12 cellular contexts compared by ENCODE assay signal in genomic region chrX:16119353-16120220, GRCh38. TPM values are rescaled to one million over a fixed set of nuclear protein-coding genes. Genes with fewer than 3 reads are reported as not detected.
A peak's percentile ranks its signal among the peaks of the same experiment; 100 is the strongest.
DNase-seq lines count a peak whose midpoint lies in the region; ATAC-seq, FAIRE-seq and TF ChIP-seq lines count a peak whose summit lies in the region.
"Had no signal": no experiment of that assay in that cellular context is flagged by ENCODE, and none has a peak within 500 bp of the region (broad histone marks: within the 10 kb centered on the region; RNA-seq: fewer than 3 reads in every experiment).

No MANE protein-coding gene starts in this region.

- H3K36me3 Mint-ChIP-seq in astrocyte (ENCODE audit: low read depth, unreplicated experiment), result no peaks in the 10 kb centered on the region
- H3K36me3 Mint-ChIP-seq in HFFc6 (ENCODE audit: low read depth), result peaks cover 8% of the 10 kb centered on the region

- peak; percentile 96 for FAIRE-seq in astrocyte (lab: Jason Lieb, UNC)

- H4K20me1 ChIP-seq in astrocyte (ENCODE audit: insufficient read depth, low read length), result no peaks in the 10 kb centered on the region

- no peak for DNase-seq in astrocyte (ENCODE audit: low read depth)
- DNase-seq in left lobe of liver (ENCODE audit: low spot score), result no peak
- DNase-seq in NCI-H510A treated with DMSO at 0.1 percent for 48 hours (lab: John Stamatoyannopoulos, UW), result no peak
- DNase-seq in esophagus muscularis mucosa (ENCODE audit: extremely low spot score), result no peak
- DNase-seq in HFFc6, result no peak
- DNase-seq: activated CD4-positive, alpha-beta T cell treated with anti-CD3 and anti-CD28 coated beads for 1 hour; effector memory CD8-positive, alpha-beta T cell; mammary epithelial cell; NCI-H226 had no signal

- H3K36me3 ChIP-seq in astrocyte (ENCODE audit: insufficient read depth, low read length), result no peaks in the 10 kb centered on the region
- H3K36me3 ChIP-seq in esophagus muscularis mucosa, result no peaks in the 10 kb centered on the region

- TF ChIP-seq EP300 in esophagus muscularis mucosa (IDR thresholded peaks at IDR 0.05), result no peak

- H3K4me2 ChIP-seq in astrocyte (ENCODE audit: low read length), result no peak overlapping the region

- no peaks in the 10 kb centered on the region for H3K27me3 Mint-ChIP-seq in astrocyte (ENCODE audit: low read depth, unreplicated experiment)
- H3K27me3 Mint-ChIP-seq in HFFc6 (ENCODE audit: insufficient read depth), result no peaks in the 10 kb centered on the region; the same call in 1 of the 2 replicates

- intact Hi-C loops in esophagus muscularis mucosa (cut with DNase I), result loop anchor here (5.0 kb wide), 3 partner anchors 93 to 573 kb away; no protein-coding TSS in a partner anchor

- no peaks in the 10 kb centered on the region for H3K79me2 ChIP-seq in astrocyte (ENCODE audit: insufficient read depth, low read length)

- no peak overlapping the region for H3K9ac ChIP-seq in astrocyte (ENCODE audit: low read length)

- TF ChIP-seq CTCF in astrocyte (IDR thresholded peaks at IDR 0.05; ENCODE audit: insufficient read depth, low read depth, low read length), result no peak
- no peak for TF ChIP-seq CTCF in esophagus muscularis mucosa (IDR thresholded peaks at IDR 0.05)
- TF ChIP-seq CTCF in HFFc6 (IDR thresholded peaks at IDR 0.05), result no peak

- no peak overlapping the region for H3K4me3 Mint-ChIP-seq in astrocyte (ENCODE audit: unreplicated experiment)
- H3K4me3 Mint-ChIP-seq in HFFc6, result no peak overlapping the region
- H3K4me3 Mint-ChIP-seq: effector memory CD8-positive, alpha-beta T cell had no signal

- WGBS in esophagus muscularis mucosa, result 63% methylated on average over 5 of the region's 5 CpGs

- no peak overlapping the region for H3K27ac Mint-ChIP-seq in astrocyte (ENCODE audit: unreplicated experiment)
- H3K27ac Mint-ChIP-seq in HFFc6, result no peak overlapping the region
- H3K27ac Mint-ChIP-seq: effector memory CD8-positive, alpha-beta T cell had no signal

- H3K4me3 ChIP-seq in astrocyte (ENCODE audit: insufficient read depth, low read depth, low read length) (no peak overlapping the region), esophagus muscularis mucosa (no peak overlapping the region)

- no peak overlapping the region for H2AFZ ChIP-seq in astrocyte (ENCODE audit: low read depth, low read length)

- ATAC-seq in GM18511 (IDR thresholded peaks at IDR 0.05; ENCODE audit: unreplicated experiment) (peak; percentile 88), GM21529 (IDR thresholded peaks at IDR 0.05; ENCODE audit: unreplicated experiment) (peak; percentile 86), HG03460 (IDR thresholded peaks at IDR 0.05; ENCODE audit: unreplicated experiment) (peak; percentile 85), left lobe of liver (no peak)
- ATAC-seq: effector memory CD8-positive, alpha-beta T cell had no signal

- no peak overlapping the region for H3K27ac ChIP-seq in astrocyte (ENCODE audit: low read depth, low read length)
- peak overlapping the region in 1 of 4 donors; percentile 4 for H3K27ac ChIP-seq in esophagus muscularis mucosa (replicated peaks in 1 of 4)

- H3K9me3 Mint-ChIP-seq in astrocyte (ENCODE audit: unreplicated experiment) (peaks cover 6% of the 10 kb centered on the region), HFFc6 (peaks cover 6% of the 10 kb centered on the region; the same call in 1 of the 2 replicates)
- H3K9me3 Mint-ChIP-seq: effector memory CD8-positive, alpha-beta T cell had no signal

- H3K4me1 Mint-ChIP-seq in astrocyte (ENCODE audit: low read depth, unreplicated experiment) (peaks cover 3% of the 10 kb centered on the region), HFFc6 (ENCODE audit: low read depth) (peaks cover 26% of the 10 kb centered on the region)

- no peak for TF ChIP-seq POLR2A in esophagus muscularis mucosa (IDR thresholded peaks at IDR 0.05; ENCODE audit: low read depth)

- H3K27me3 ChIP-seq in astrocyte (ENCODE audit: insufficient read depth, low read length), result peaks cover 2% of the 10 kb centered on the region
- peaks cover 0 to 4% (median 0%) of the 10 kb centered on the region in 4 donors for H3K27me3 ChIP-seq in esophagus muscularis mucosa

- peaks cover 2% of the 10 kb centered on the region for H3K9me3 ChIP-seq in astrocyte (ENCODE audit: insufficient read depth, low read depth, low read length)
- peaks cover 0 to 4% (median 0%) of the 10 kb centered on the region in 4 donors for H3K9me3 ChIP-seq in esophagus muscularis mucosa

- H3K4me1 ChIP-seq in astrocyte (ENCODE audit: insufficient read depth, low read length), result no peaks in the 10 kb centered on the region
- H3K4me1 ChIP-seq in esophagus muscularis mucosa, result peaks cover 0 to 6% (median 0%) of the 10 kb centered on the region in 4 donors

RNA-seq across cellular contexts. Expression of gene GRPR, which starts 3.8 kb away (rescaled TPM):
- total RNA-seq in astrocyte (1.9 and 3.0 TPM in 2 replicates), left lobe of liver (not detected), esophagus muscularis mucosa (10 to 100 TPM in 3 of 4 donors, 1 to 10 TPM in 1; 7.8 to 15.0 (median 12.4) TPM)
- under 1 TPM in 5 of 6 experiments, not detected in 1; 0.11 to 0.28 (median 0.23) TPM for total RNA-seq in HFFc6 (2021; fragmentation: NEBNext Ultra II Directional; extraction: Animal tissue kit (Norgen Biotek cat#: 25700))

RNA-seq across cellular contexts. Expression of gene MAGEB17, which starts 47.7 kb away (rescaled TPM):
- total RNA-seq in astrocyte (not detected in 2 replicates), left lobe of liver (not detected), esophagus muscularis mucosa (1 to 10 TPM in 2 of 4 donors, under 1 TPM in 2; 0.50 to 2.1 (median 1.3) TPM)
- total RNA-seq in HFFc6 (2021; fragmentation: NEBNext Ultra II Directional; extraction: Animal tissue kit (Norgen Biotek cat#: 25700)), result not detected
- total RNA-seq: mammary epithelial cell had no signal
